ENCODE assay signal across 1 cellular context in genomic region chr5:107026098-107026497, GRCh38.
TF ChIP-seq lines count a peak whose summit lies in the region.

No MANE protein-coding gene starts in this region.

TF ChIP-seq in WTC11, 78 proteins besides CTCF, POLR2A, EP300 and RAD21 (continued from another document):
- TF ChIP-seq IRF1 (CRISPR knock-in tag; IDR thresholded peaks at IDR 0.05) (no peak), GTF2I (CRISPR knock-in tag; conservative IDR thresholded peaks at IDR 0.05) (no peak)
TF ChIP-seq in WTC11: peak in this region for 0.
